Comparison of ENCODE assay signal across 8 cellular contexts in the genomic region with DNA sequence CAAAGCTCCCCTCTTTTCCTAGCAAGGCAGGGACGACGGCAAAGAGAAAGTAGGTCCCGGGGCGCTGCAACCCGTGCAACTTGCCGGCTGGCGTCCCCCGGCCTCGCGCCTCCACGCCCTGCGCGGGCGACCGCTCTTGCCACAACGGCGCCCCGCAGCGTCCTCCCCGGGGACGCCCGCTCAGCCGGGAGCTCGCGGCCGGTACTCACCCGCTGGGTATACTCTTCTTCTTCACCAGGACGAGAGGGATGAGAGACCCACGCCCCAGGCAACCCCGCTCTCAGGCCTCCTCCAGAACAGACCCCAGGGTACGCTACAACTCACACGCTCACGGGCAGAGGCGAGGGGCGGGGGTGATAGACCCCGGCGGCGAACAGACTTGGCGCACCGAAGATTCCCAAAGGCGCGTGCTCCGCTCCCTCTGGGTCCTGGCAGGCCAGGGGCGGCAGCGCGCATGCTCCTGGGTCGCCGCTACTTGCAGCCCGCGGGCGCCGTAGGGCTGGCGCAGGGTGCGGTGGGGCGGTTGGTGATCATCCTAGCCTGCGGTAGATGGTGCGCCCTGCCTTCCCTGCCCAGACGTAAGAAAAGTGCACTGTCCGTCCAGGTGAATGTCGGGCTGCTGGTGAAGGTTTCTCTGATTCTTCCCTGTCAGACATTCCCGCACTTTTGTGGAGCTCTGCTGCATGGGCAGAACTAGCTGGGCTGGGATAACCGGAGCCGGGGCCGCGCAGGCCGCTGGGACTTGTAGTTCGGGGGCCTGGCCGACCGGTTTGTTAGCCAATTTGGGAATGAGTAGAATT. TPM values are rescaled to one million over a fixed set of nuclear protein-coding genes. Genes with fewer than 3 reads are reported as not detected.
DNase-seq lines count a peak whose midpoint lies in the region; ATAC-seq, FAIRE-seq and TF ChIP-seq lines count a peak whose summit lies in the region.

A gene with protein sequence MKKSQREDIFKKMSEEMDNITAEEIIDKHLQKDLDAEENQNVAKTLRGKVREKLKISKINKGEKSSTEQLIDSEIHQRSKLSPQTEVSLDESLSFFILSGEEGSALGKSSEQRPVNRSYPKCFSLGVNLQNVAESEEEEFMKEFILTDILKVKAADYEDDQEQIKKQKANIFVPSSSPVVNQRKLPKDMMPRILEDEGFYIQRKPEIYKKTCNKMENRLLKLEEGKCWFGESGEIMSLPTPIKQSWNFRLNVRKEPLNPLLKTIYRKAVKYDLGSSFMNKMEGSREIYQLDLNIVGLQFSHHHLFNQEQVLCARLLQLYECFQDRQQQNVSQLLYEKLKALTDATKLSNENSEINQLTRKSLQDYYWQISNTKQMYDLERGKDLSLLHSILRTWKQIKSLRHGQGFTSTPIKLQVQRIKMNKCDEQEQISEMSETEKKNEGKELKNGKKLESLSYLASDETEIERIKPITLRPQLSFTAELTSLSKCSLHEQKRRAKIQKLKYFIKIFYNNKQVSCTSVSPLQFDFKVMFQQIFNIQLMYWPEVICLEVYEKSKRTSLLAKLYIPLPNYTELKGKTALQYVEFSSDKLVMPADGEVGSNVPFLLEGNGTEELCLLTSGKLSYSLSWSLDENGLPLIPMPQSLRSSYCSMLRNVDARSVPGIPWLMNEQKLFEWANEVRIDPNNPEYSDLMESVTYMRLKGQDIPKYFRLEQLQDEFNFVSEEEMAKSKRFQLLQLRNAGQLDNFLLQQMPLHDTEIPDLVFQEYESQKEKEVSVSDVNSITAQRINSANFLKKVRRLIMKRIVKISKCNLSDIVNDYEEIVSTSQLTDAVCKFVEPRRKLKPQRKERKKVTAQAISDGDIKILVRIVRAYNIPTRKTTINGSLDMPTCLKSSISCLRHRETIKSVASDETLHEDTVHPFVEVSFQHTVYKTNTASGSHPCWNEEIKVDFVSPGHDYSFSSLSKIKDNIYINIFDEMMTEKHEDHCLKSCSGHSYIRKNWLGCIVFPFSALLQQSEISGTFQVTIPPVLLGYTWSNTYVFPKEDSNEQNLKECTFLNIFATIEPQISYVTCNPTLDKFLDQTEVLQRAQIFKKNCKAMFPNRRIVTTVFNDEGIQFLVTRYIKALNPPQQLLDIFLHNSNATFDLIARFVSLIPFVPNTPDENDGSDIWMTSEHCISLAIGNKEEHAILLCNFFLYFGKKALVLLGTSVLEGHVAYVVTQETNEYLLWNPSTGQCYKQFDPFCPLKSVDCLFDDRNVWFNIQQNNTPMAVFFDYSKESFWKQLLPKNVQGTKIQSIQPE (N-terminal part only) (plus strand): TSS at position 522 of the 800 bp plus-strand sequence. CDS start 3,349 bp downstream, outside the sequence.

- no peaks in the 10 kb centered on the region for H3K27me3 Mint-ChIP-seq in activated T-cell treated with anti-CD3 and anti-CD28 coated beads, Interleukin-2, amount 50 U/mL, for 24 hours

- H3K4me1 Mint-ChIP-seq in activated T-cell treated with anti-CD3 and anti-CD28 coated beads, Interleukin-2, amount 50 U/mL, for 24 hours (ENCODE audit: low read depth): peaks cover 16% of the 10 kb centered on the region

- H2AFZ ChIP-seq in OCI-LY3 (ENCODE audit: low read depth, low read length): peak within 1 kb of the TSS; percentile 100

- peak; percentile 83 for ATAC-seq in GM19467 (IDR thresholded peaks at IDR 0.05; ENCODE audit: unreplicated experiment)
- ATAC-seq in esophagus mucosa: peak; percentile 91

- H3K27me3 ChIP-seq in OCI-LY3 (ENCODE audit: low read depth, low read length) (no peaks in the 10 kb centered on the region), muscle layer of colon (ENCODE audit: control insufficient read depth in 1 of 2, insufficient read depth in 2 of 2, low read length in 2 of 2) (no peaks in the 10 kb centered on the region)

- H3K9me3 ChIP-seq in OCI-LY3 (ENCODE audit: insufficient read depth, low read length): no peaks in the 10 kb centered on the region
- no peaks in the 10 kb centered on the region for H3K9me3 ChIP-seq in muscle layer of colon (ENCODE audit: low read length)

- no peak for FAIRE-seq in D721Med (lab: Jason Lieb, UNC)

- peak within 1 kb of the TSS; percentile 96 for H3K9ac ChIP-seq in OCI-LY3 (ENCODE audit: low read length)
- peak within 1 kb of the TSS; percentile 22 for H3K9ac ChIP-seq in muscle layer of colon (ENCODE audit: low read length)

- H3K4me1 ChIP-seq in OCI-LY3 (ENCODE audit: low read length) (peaks cover 3% of the 10 kb centered on the region; the same call in 1 of the 2 replicates), muscle layer of colon (ENCODE audit: insufficient read depth, low read length) (no peaks in the 10 kb centered on the region)

- H3K79me2 ChIP-seq in OCI-LY3 (ENCODE audit: low read length): no peaks in the 10 kb centered on the region; the same call in 1 of the 2 replicates

- peak within 1 kb of the TSS; percentile 99 for H3K4me3 ChIP-seq in OCI-LY3 (ENCODE audit: low read length)
- peak within 1 kb of the TSS; percentile 51 to 82 for H3K4me3 ChIP-seq in muscle layer of colon (ENCODE audit: low read depth in 1 of 2, low read length in 2 of 2)

- H3K9me3 Mint-ChIP-seq in activated T-cell treated with anti-CD3 and anti-CD28 coated beads, Interleukin-2, amount 50 U/mL, for 24 hours: no peaks in the 10 kb centered on the region

- no peaks in the 10 kb centered on the region for H4K20me1 ChIP-seq in OCI-LY3 (ENCODE audit: insufficient read depth, low read length)

- peaks cover 14% of the 10 kb centered on the region for H3K36me3 Mint-ChIP-seq in activated T-cell treated with anti-CD3 and anti-CD28 coated beads, Interleukin-2, amount 50 U/mL, for 24 hours (ENCODE audit: low read depth)

- H3K4me3 Mint-ChIP-seq in activated T-cell treated with anti-CD3 and anti-CD28 coated beads, Interleukin-2, amount 50 U/mL, for 24 hours: peak within 1 kb of the TSS; percentile 93

- TF ChIP-seq CTCF in D721Med (IDR thresholded peaks at IDR 0.05; ENCODE audit: insufficient read depth, missing control alignments) (peak; percentile 9), OCI-LY3 (IDR thresholded peaks at IDR 0.05; ENCODE audit: low read depth, low read length) (no peak)

- H3K36me3 ChIP-seq in OCI-LY3 (replicated peaks; ENCODE audit: low read depth, low read length) (peaks cover under 1% of the 10 kb centered on the region), muscle layer of colon (ENCODE audit: insufficient read depth, low read length) (peaks cover 11% of the 10 kb centered on the region)

- H3K4me2 ChIP-seq in OCI-LY3 (ENCODE audit: low read length): peak within 1 kb of the TSS; percentile 55

- H3K27ac ChIP-seq in OCI-LY3 (ENCODE audit: low read length) (peak within 1 kb of the TSS; percentile 64), muscle layer of colon (ENCODE audit: low read depth, low read length) (peak within 1 kb of the TSS; percentile 69)

- peak within 1 kb of the TSS; percentile 96 for H3K27ac Mint-ChIP-seq in activated T-cell treated with anti-CD3 and anti-CD28 coated beads, Interleukin-2, amount 50 U/mL, for 24 hours

- DNase-seq in D721Med (ENCODE audit: insufficient read length, low spot score) (peak; percentile 74), HS-27A (ENCODE audit: low read depth) (peak; percentile 34)
- peak; percentile 87 for DNase-seq in activated T-cell treated with anti-CD3 and anti-CD28 coated beads, Interleukin-2, amount 50 U/mL, for 24 hours
- DNase-seq in stimulated activated CD8-positive, alpha-beta memory T cell treated with anti-CD3 and anti-CD28 coated beads, Interleukin-7, amount 100 ng/mL, for 4 hours (ENCODE audit: low read depth in 2 of 2): peak; percentile 19 to 61

RNA-seq across cellular contexts. Expression of the gene that starts here (rescaled TPM):
- total RNA-seq in esophagus mucosa: 0.36 TPM

Comparison
In these comparisons a context has a peak if more than half of its experiments do, and no peak if none do; other contexts are left out.
1. Peak in every context shown above with its lines: DNase-seq, ATAC-seq, H3K4me3 ChIP-seq and H3K27ac ChIP-seq.
2. Peak in ATAC-seq in esophagus mucosa; RNA of the gene not detected or under 1 TPM.
3. DNase-seq: peak in every context shown above with its lines; median percentile 87 in activated T-cell treated with anti-CD3 and anti-CD28 coated beads, Interleukin-2, amount 50 U/mL, for 24 hours; 74 in D721Med; 40 in stimulated activated CD8-positive, alpha-beta memory T cell treated with anti-CD3 and anti-CD28 coated beads, Interleukin-7, amount 100 ng/mL, for 4 hours; 34 in HS-27A.